In genomic region chr7:6306471-6306870, GRCh38 we compare ENCODE assay signal across 12 cellular contexts. TPM values are rescaled to one million over a fixed set of nuclear protein-coding genes. Genes with fewer than 3 reads are reported as not detected.
DNase-seq lines count a peak whose midpoint lies in the region; ATAC-seq lines count a peak whose summit lies in the region.
"Had no signal": no experiment of that assay in that cellular context is flagged by ENCODE, and none has a peak within 500 bp of the region (broad histone marks: within the 10 kb centered on the region; RNA-seq: fewer than 3 reads in every experiment).

No MANE protein-coding gene starts in this region.

- no peak overlapping the region for H2AK5ac ChIP-seq in trophoblast cell (ENCODE audit: low read length)

- H2BK5ac ChIP-seq in trophoblast cell (ENCODE audit: low read depth, low read length, poor library complexity): no peak overlapping the region

- H3K36me3 ChIP-seq in trophoblast cell (ENCODE audit: control insufficient read depth in 1 of 2, insufficient read depth in 2 of 2, low read length in 2 of 2): no peaks in the 10 kb centered on the region
- H3K36me3 ChIP-seq: heart right ventricle had no signal

- no peaks in the 10 kb centered on the region for H3K79me1 ChIP-seq in trophoblast cell (ENCODE audit: low read length)

- no peak overlapping the region for H4K8ac ChIP-seq in trophoblast cell (ENCODE audit: low read depth, low read length)

- no peak overlapping the region for H3K4me2 ChIP-seq in trophoblast cell (ENCODE audit: low read length)

- H3K79me2 ChIP-seq in trophoblast cell (ENCODE audit: control insufficient read depth, insufficient read depth, low read length, poor library complexity): no peaks in the 10 kb centered on the region

- no peak for ATAC-seq in naive thymus-derived CD8-positive, alpha-beta T cell
- ATAC-seq: activated T-cell treated with anti-CD3 and anti-CD28 coated beads, Interleukin-2, amount 50 U/mL, for 4 hours; sciatic nerve; WTC11 had no signal

- no peak overlapping the region for H3K23ac ChIP-seq in trophoblast cell (ENCODE audit: low read length)

- H3K4me1 ChIP-seq in trophoblast cell (ENCODE audit: control insufficient read depth in 1 of 2, insufficient read depth in 2 of 2, low read length in 2 of 2): peaks cover 0 to 2% of the 10 kb centered on the region in 2 experiments

- no peaks in the 10 kb centered on the region for H3K9me3 ChIP-seq in trophoblast cell (ENCODE audit: insufficient read depth, low read depth, low read length)
- H3K9me3 ChIP-seq: heart right ventricle had no signal

- H3K18ac ChIP-seq in trophoblast cell (ENCODE audit: low read length): no peak overlapping the region

- no peak overlapping the region for H4K12ac ChIP-seq in trophoblast cell (ENCODE audit: low read depth, low read length)

- no peak overlapping the region for H3K4me3 ChIP-seq in trophoblast cell (ENCODE audit: low read depth, low read length)
- H3K4me3 ChIP-seq: heart right ventricle had no signal

- POLR2A ChIA-PET in naive thymus-derived CD8-positive, alpha-beta T cell (lab: Charles Lee): no interaction called here

- no peaks in the 10 kb centered on the region for H3K36me3 Mint-ChIP-seq in naive thymus-derived CD8-positive, alpha-beta T cell
- H3K36me3 Mint-ChIP-seq: WTC11 had no signal

- no peak overlapping the region for H3K27ac ChIP-seq in trophoblast cell (ENCODE audit: low read depth, low read length)
- H3K27ac ChIP-seq: heart right ventricle had no signal

- no peaks in the 10 kb centered on the region for H3K27me3 ChIP-seq in trophoblast cell (ENCODE audit: insufficient read depth, low read length)
- H3K27me3 ChIP-seq: heart right ventricle had no signal

- WGBS in trophoblast cell (ENCODE audit: extremely low coverage, insufficient coverage, insufficient read length): no CpG with 5 or more reads among the region's 3 CpGs

- no peak overlapping the region for H2BK120ac ChIP-seq in trophoblast cell (ENCODE audit: insufficient read depth, low read length, poor library complexity)

- no peaks in the 10 kb centered on the region for H3K9me3 Mint-ChIP-seq in naive thymus-derived CD8-positive, alpha-beta T cell
- H3K9me3 Mint-ChIP-seq: activated T-cell treated with anti-CD3 and anti-CD28 coated beads, Interleukin-2, amount 50 U/mL, for 4 hours had no signal

- DNase-seq in NCI-H146 (lab: John Stamatoyannopoulos, UW) (peak; percentile 13), NCI-H146 treated with DMSO at 0.1 percent for 48 hours (lab: John Stamatoyannopoulos, UW; ENCODE audit: unreplicated experiment) (no peak), NCI-H69 (lab: John Stamatoyannopoulos, UW) (peak; percentile 20), dermis blood vessel endothelial cell (peak; percentile 76), trophoblast cell (peak; percentile 90 to 95)
- DNase-seq in stimulated activated CD4-positive, alpha-beta T cell treated with anti-CD3 and anti-CD28 coated beads, Interleukin-1b, Interleukin-23, amount 100 ng/mL, for 48 hours: no peak
- no peak for DNase-seq in naive thymus-derived CD8-positive, alpha-beta T cell
- DNase-seq in stimulated activated CD4-positive, alpha-beta T cell treated with anti-CD3 and anti-CD28 coated beads, Interleukin-12 subunit alpha, Interleukin-12 subunit beta, amount 100 ng/mL, for 4 hours: no peak
- DNase-seq: activated T-cell treated with anti-CD3 and anti-CD28 coated beads, Interleukin-2, amount 50 U/mL, for 4 hours; heart right ventricle had no signal

- H3K27me3 Mint-ChIP-seq in naive thymus-derived CD8-positive, alpha-beta T cell: peaks cover 0 to 1% (median 0%) of the 10 kb centered on the region in 5 donors

- no peak overlapping the region for H4K91ac ChIP-seq in trophoblast cell (ENCODE audit: low read depth, low read length)

- no peak overlapping the region for H3K4ac ChIP-seq in trophoblast cell (ENCODE audit: low read depth, low read length)

- no peak overlapping the region for H3K14ac ChIP-seq in trophoblast cell (ENCODE audit: low read length)

- no peak overlapping the region for H3K27ac Mint-ChIP-seq in naive thymus-derived CD8-positive, alpha-beta T cell
- H3K27ac Mint-ChIP-seq: WTC11 had no signal

- no peak overlapping the region for H2BK12ac ChIP-seq in trophoblast cell (ENCODE audit: low read length)

- no peak overlapping the region for H3K9ac ChIP-seq in trophoblast cell (ENCODE audit: low read length)

- H3K4me1 Mint-ChIP-seq in naive thymus-derived CD8-positive, alpha-beta T cell: peaks cover 0 to 1% (median 0%) of the 10 kb centered on the region in 4 donors
- H3K4me1 Mint-ChIP-seq: WTC11 had no signal

- no peak overlapping the region for H3K4me3 Mint-ChIP-seq in naive thymus-derived CD8-positive, alpha-beta T cell
- H3K4me3 Mint-ChIP-seq: activated T-cell treated with anti-CD3 and anti-CD28 coated beads, Interleukin-2, amount 50 U/mL, for 4 hours; WTC11 had no signal

- H2AFZ ChIP-seq in trophoblast cell (ENCODE audit: insufficient read depth, low read length, poor library complexity): no peak overlapping the region

RNA-seq across cellular contexts. Expression of gene CYTH3, which starts 34.0 kb away (rescaled TPM):
- 18.0 and 20.1 TPM in 2 replicates for total RNA-seq in dermis blood vessel endothelial cell
- 35.4 and 38.4 TPM in 2 replicates for polyA plus RNA-seq in trophoblast cell (2013)
- 1 to 10 TPM; 8.1 to 8.6 TPM for total RNA-seq in naive thymus-derived CD8-positive, alpha-beta T cell
- 1 to 10 TPM in 2 of 3 donors, under 1 TPM in 1; 0.77 to 4.1 (median 2.1) TPM for polyA plus RNA-seq in naive thymus-derived CD8-positive, alpha-beta T cell

RNA-seq across cellular contexts. Expression of gene FAM220A, which starts 42.3 kb away (rescaled TPM):
- total RNA-seq in dermis blood vessel endothelial cell: 16.7 and 18.7 TPM in 2 replicates
- polyA plus RNA-seq in trophoblast cell (2013): 19.5 and 19.8 TPM in 2 replicates
- 10 to 100 TPM; 17.8 to 27.7 TPM for total RNA-seq in naive thymus-derived CD8-positive, alpha-beta T cell
- polyA plus RNA-seq in naive thymus-derived CD8-positive, alpha-beta T cell: 1 to 10 TPM; 4.4 to 6.7 (median 5.8) TPM

Comparison
In these comparisons a context has a peak if more than half of its experiments do, and no peak if none do; other contexts are left out.
1. DNase-seq: peak in NCI-H146 (single experiment), NCI-H69 (single experiment), dermis blood vessel endothelial cell (single experiment) and trophoblast cell (2 of 2); none in NCI-H146 treated with DMSO at 0.1 percent for 48 hours (single experiment), stimulated activated CD4-positive, alpha-beta T cell treated with anti-CD3 and anti-CD28 coated beads, Interleukin-1b, Interleukin-23, amount 100 ng/mL, for 48 hours (single experiment), naive thymus-derived CD8-positive, alpha-beta T cell (0 of 10) and stimulated activated CD4-positive, alpha-beta T cell treated with anti-CD3 and anti-CD28 coated beads, Interleukin-12 subunit alpha, Interleukin-12 subunit beta, amount 100 ng/mL, for 4 hours (single experiment).